ENCODE assay signal across 15 cellular contexts in the genomic region with DNA sequence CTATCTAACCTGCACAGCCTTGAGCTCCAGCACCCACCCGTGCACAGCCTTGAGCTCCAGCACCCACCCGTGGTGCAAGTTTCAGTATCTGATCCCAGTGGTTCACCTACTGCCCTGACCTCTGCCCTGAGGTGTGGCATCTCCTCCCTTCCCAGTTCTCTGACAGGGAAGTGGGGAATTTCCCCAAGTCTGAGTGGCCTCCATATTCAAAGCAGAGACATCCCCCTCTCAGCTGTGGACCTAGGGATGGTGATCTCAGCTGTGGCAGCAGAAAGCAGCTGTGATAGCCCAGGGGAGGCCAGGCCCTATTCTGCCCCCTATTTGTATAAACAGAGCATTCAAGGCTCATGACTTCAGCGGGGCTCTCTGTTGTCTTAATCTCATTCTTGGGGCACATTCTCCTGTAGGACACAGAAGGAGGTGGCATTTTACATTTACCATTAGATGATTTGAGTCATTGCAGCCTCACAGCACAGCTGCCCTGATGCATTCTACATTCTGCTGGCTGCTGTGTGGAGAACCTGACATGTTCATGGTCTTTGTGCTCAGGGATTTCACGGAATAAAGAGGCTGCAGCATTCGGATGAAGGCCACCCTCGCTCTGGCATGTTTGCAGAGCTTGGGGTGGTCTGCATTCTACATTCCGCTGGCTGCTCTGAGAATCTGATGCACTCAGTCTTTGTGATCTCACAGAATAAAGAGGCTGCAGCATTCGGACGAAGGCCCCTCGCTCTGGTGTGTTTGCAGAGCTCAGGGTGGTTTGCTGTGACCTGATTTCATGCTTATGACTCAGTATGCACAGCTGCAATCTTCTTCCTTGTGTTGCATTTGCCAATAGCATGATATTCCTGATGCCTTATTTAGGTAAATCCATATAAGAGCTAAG. TPM values are rescaled to one million over a fixed set of nuclear protein-coding genes. Genes with fewer than 3 reads are reported as not detected.
DNase-seq lines count a peak whose midpoint lies in the region; ATAC-seq, FAIRE-seq and TF ChIP-seq lines count a peak whose summit lies in the region.
"Had no signal": no experiment of that assay in that cellular context is flagged by ENCODE, and none has a peak within 500 bp of the region (broad histone marks: within the 10 kb centered on the region; RNA-seq: fewer than 3 reads in every experiment).

No MANE protein-coding gene starts in this region.

- peak; percentile 31 for ATAC-seq in CD8-positive, alpha-beta T cell

- no peaks in the 10 kb centered on the region for H3K36me3 ChIP-seq in CD8-positive, alpha-beta T cell (ENCODE audit: insufficient read depth, low read length)
- H3K36me3 ChIP-seq in SJCRH30 = no peaks in the 10 kb centered on the region
- H3K36me3 ChIP-seq: tibial artery had no signal

- no peak for TF ChIP-seq CTCF in CD8-positive, alpha-beta T cell (IDR thresholded peaks at IDR 0.05)

- intact Hi-C loops in CD8-positive, alpha-beta T cell (cut with DNase I, micrococcal nuclease) = loop anchor here (2.0 to 5.0 kb wide), 3 partner anchors 64 to 144 kb away; partner anchors contain the start of gene CEP43 (in 2 of the 2)
- intact Hi-C loops in activated CD4-positive, alpha-beta memory T cell treated with anti-CD3 and anti-CD28 coated beads for 36 hours (cut with micrococcal nuclease) = loop anchor here (2.0 kb wide), 1 partner anchor 142 kb away; the partner anchor contains the start of gene CEP43

- POLR2A ChIA-PET in CD8-positive, alpha-beta T cell (lab: Charles Lee) = interaction anchor here (1.4 kb wide), 1 partner anchor 141 kb away, joined by 3 read pairs; the partner anchor contains the start of gene CEP43
- POLR2A ChIA-PET in activated CD4-positive, alpha-beta memory T cell treated with anti-CD3 and anti-CD28 coated beads for 36 hours (lab: Charles Lee) = no interaction called here

- no peak for DNase-seq in CD8-positive, alpha-beta T cell
- no peak for DNase-seq in GM19239 (ENCODE audit: insufficient read length, low spot score)
- DNase-seq in SJCRH30 = peak; percentile 88 to 92
- peak; percentile 29 for DNase-seq in kidney tubule cell (ENCODE audit: low spot score)
- no peak for DNase-seq in dermis blood vessel endothelial cell
- no peak for DNase-seq in NCI-H1930 (lab: John Stamatoyannopoulos, UW)
- no peak for DNase-seq in NCI-H2227 (lab: John Stamatoyannopoulos, UW; ENCODE audit: unreplicated experiment)
- no peak for DNase-seq in activated CD4-positive, alpha-beta memory T cell treated with anti-CD3 and anti-CD28 coated beads for 36 hours
- DNase-seq: activated CD4-positive, alpha-beta memory T cell treated with anti-CD3 and anti-CD28 coated beads, Interleukin-2, amount 10 ng/mL, durations not matched to agents 7 days and 5 days; NCI-H524 treated with DMSO at 0.1 percent for 48 hours; tibial artery had no signal

- peak overlapping the region; percentile 1 for H3K27ac Mint-ChIP-seq in CD8-positive, alpha-beta T cell
- H3K27ac Mint-ChIP-seq in activated CD4-positive, alpha-beta memory T cell treated with anti-CD3 and anti-CD28 coated beads for 36 hours = no peak overlapping the region
- H3K27ac Mint-ChIP-seq: activated CD4-positive, alpha-beta memory T cell treated with anti-CD3 and anti-CD28 coated beads, Interleukin-2, amount 10 ng/mL, durations not matched to agents 7 days and 5 days; activated naive CD4-positive, alpha-beta T cell treated with anti-CD3 and anti-CD28 coated beads, Interleukin-2, amount 50 U/mL, for 24 hours had no signal

- no peaks in the 10 kb centered on the region for H3K27me3 ChIP-seq in CD8-positive, alpha-beta T cell (ENCODE audit: insufficient read depth, low read length)
- no peaks in the 10 kb centered on the region for H3K27me3 ChIP-seq in SJCRH30

- H3K4me3 ChIP-seq in CD8-positive, alpha-beta T cell (ENCODE audit: low read depth, low read length) = no peak overlapping the region
- H3K4me3 ChIP-seq in SJCRH30 = peak overlapping the region; percentile 39
- H3K4me3 ChIP-seq: SK-N-MC, tibial artery had no signal

- H3K36me3 Mint-ChIP-seq in CD8-positive, alpha-beta T cell = peaks cover 4% of the 10 kb centered on the region
- H3K36me3 Mint-ChIP-seq in activated CD4-positive, alpha-beta memory T cell treated with anti-CD3 and anti-CD28 coated beads for 36 hours = no peaks in the 10 kb centered on the region
- H3K36me3 Mint-ChIP-seq: activated naive CD4-positive, alpha-beta T cell treated with anti-CD3 and anti-CD28 coated beads, Interleukin-2, amount 50 U/mL, for 24 hours had no signal

- no peaks in the 10 kb centered on the region for H3K4me1 ChIP-seq in CD8-positive, alpha-beta T cell (ENCODE audit: insufficient read depth, low read length)
- H3K4me1 ChIP-seq in SJCRH30 = peaks cover 34% of the 10 kb centered on the region
- H3K4me1 ChIP-seq: tibial artery had no signal

- no peaks in the 10 kb centered on the region for H3K9me3 Mint-ChIP-seq in CD8-positive, alpha-beta T cell
- H3K9me3 Mint-ChIP-seq in activated CD4-positive, alpha-beta memory T cell treated with anti-CD3 and anti-CD28 coated beads for 36 hours = no peaks in the 10 kb centered on the region
- H3K9me3 Mint-ChIP-seq: activated CD4-positive, alpha-beta memory T cell treated with anti-CD3 and anti-CD28 coated beads, Interleukin-2, amount 10 ng/mL, durations not matched to agents 7 days and 5 days; activated naive CD4-positive, alpha-beta T cell treated with anti-CD3 and anti-CD28 coated beads, Interleukin-2, amount 50 U/mL, for 24 hours had no signal

- CTCF ChIA-PET in CD8-positive, alpha-beta T cell (lab: Charles Lee) = interaction anchor here (0.8 to 5.9 kb wide), 15 partner anchors 8 to 366 kb away, joined by 3 to 33 read pairs (median 7); partner anchors contain the start of gene CEP43
- CTCF ChIA-PET in activated CD4-positive, alpha-beta memory T cell treated with anti-CD3 and anti-CD28 coated beads for 36 hours (lab: Charles Lee) = interaction anchor here (0.5 to 6.5 kb wide), 20 partner anchors 11 to 652 kb away, joined by 3 to 55 read pairs (median 4); partner anchors contain the start of genes CCR6, CEP43 and RNASET2

- H3K27me3 Mint-ChIP-seq in CD8-positive, alpha-beta T cell (ENCODE audit: low read depth) = peaks cover 8% of the 10 kb centered on the region
- H3K27me3 Mint-ChIP-seq in activated CD4-positive, alpha-beta memory T cell treated with anti-CD3 and anti-CD28 coated beads for 36 hours = no peaks in the 10 kb centered on the region
- H3K27me3 Mint-ChIP-seq: activated CD4-positive, alpha-beta memory T cell treated with anti-CD3 and anti-CD28 coated beads, Interleukin-2, amount 10 ng/mL, durations not matched to agents 7 days and 5 days; activated naive CD4-positive, alpha-beta T cell treated with anti-CD3 and anti-CD28 coated beads, Interleukin-2, amount 50 U/mL, for 24 hours had no signal

- H3K9me3 ChIP-seq in CD8-positive, alpha-beta T cell (ENCODE audit: low read length) = no peaks in the 10 kb centered on the region
- no peaks in the 10 kb centered on the region for H3K9me3 ChIP-seq in SJCRH30 (replicated peaks)
- H3K9me3 ChIP-seq: tibial artery had no signal

- H3K27ac ChIP-seq in CD8-positive, alpha-beta T cell (ENCODE audit: low read depth, low read length) = no peak overlapping the region
- peak overlapping the region; percentile 97 for H3K27ac ChIP-seq in SJCRH30
- H3K27ac ChIP-seq: SK-N-MC, tibial artery had no signal

- H3K4me3 Mint-ChIP-seq in CD8-positive, alpha-beta T cell = no peak overlapping the region
- H3K4me3 Mint-ChIP-seq in activated CD4-positive, alpha-beta memory T cell treated with anti-CD3 and anti-CD28 coated beads for 36 hours = no peak overlapping the region
- H3K4me3 Mint-ChIP-seq: activated CD4-positive, alpha-beta memory T cell treated with anti-CD3 and anti-CD28 coated beads, Interleukin-2, amount 10 ng/mL, durations not matched to agents 7 days and 5 days; activated naive CD4-positive, alpha-beta T cell treated with anti-CD3 and anti-CD28 coated beads, Interleukin-2, amount 50 U/mL, for 24 hours had no signal

- H3K4me1 Mint-ChIP-seq in CD8-positive, alpha-beta T cell (ENCODE audit: low read depth) = peaks cover 16% of the 10 kb centered on the region
- peaks cover 47% of the 10 kb centered on the region for H3K4me1 Mint-ChIP-seq in activated CD4-positive, alpha-beta memory T cell treated with anti-CD3 and anti-CD28 coated beads for 36 hours (ENCODE audit: low read depth)
- H3K4me1 Mint-ChIP-seq: activated naive CD4-positive, alpha-beta T cell treated with anti-CD3 and anti-CD28 coated beads, Interleukin-2, amount 50 U/mL, for 24 hours had no signal

- FAIRE-seq in GM19239 (lab: Jason Lieb, UNC) = peak; percentile 75

RNA-seq across cellular contexts. Expression of gene GPR31, which starts 16.9 kb away (rescaled TPM):
- not detected for total RNA-seq in CD8-positive, alpha-beta T cell
- total RNA-seq in SJCRH30 (2014; rRNA removed; shearing (Covaris generic)) = not detected in 2 replicates
- not detected in 2 replicates for total RNA-seq in dermis blood vessel endothelial cell
- total RNA-seq in activated CD4-positive, alpha-beta memory T cell treated with anti-CD3 and anti-CD28 coated beads for 36 hours = not detected
- total RNA-seq: activated CD4-positive, alpha-beta memory T cell treated with anti-CD3 and anti-CD28 coated beads, Interleukin-2, amount 10 ng/mL, durations not matched to agents 7 days and 5 days; glomerular endothelial cell; lower leg skin had no signal

RNA-seq across cellular contexts. Expression of gene CCR6, which starts 17.9 kb away (rescaled TPM):
- 10 to 100 TPM in 1 of 2 experiments, 1 to 10 TPM in 1; 7.6 to 10.3 TPM for total RNA-seq in CD8-positive, alpha-beta T cell
- not detected in 2 replicates for total RNA-seq in SJCRH30 (2014; rRNA removed; shearing (Covaris generic))
- total RNA-seq in dermis blood vessel endothelial cell = not detected in 2 replicates
- 1 to 10 TPM; 5.1 to 7.4 TPM for total RNA-seq in activated CD4-positive, alpha-beta memory T cell treated with anti-CD3 and anti-CD28 coated beads for 36 hours
- total RNA-seq: glomerular endothelial cell had no signal

Comparison
In these comparisons a context has a peak if more than half of its experiments do, and no peak if none do; other contexts are left out.
1. DNase-seq: peak in SJCRH30 (2 of 2) and kidney tubule cell (single experiment); none in CD8-positive, alpha-beta T cell (0 of 7), GM19239 (single experiment), dermis blood vessel endothelial cell (single experiment), NCI-H1930 (0 of 2), NCI-H2227 (single experiment) and activated CD4-positive, alpha-beta memory T cell treated with anti-CD3 and anti-CD28 coated beads for 36 hours (single experiment).